24 cellular contexts compared by ENCODE assay signal in genomic region chr16:64132686-64133085, GRCh38.
DNase-seq lines count a peak whose midpoint lies in the region; ATAC-seq, FAIRE-seq and TF ChIP-seq lines count a peak whose summit lies in the region.
"Had no signal": no experiment of that assay in that cellular context is flagged by ENCODE, and none has a peak within 500 bp of the region (broad histone marks: within the 10 kb centered on the region; RNA-seq: fewer than 3 reads in every experiment).

No MANE protein-coding gene starts in this region.

- H3K79me2 ChIP-seq in HepG2 (ENCODE audit: insufficient read depth, low read length): no peaks in the 10 kb centered on the region

- DNase-seq in HepG2 (ENCODE audit: low spot score) (no peak), right lobe of liver (no peak), OCI-M1 (lab: John Stamatoyannopoulos, UW) (peak; percentile 1), mesothelial cell of epicardium (ENCODE audit: low spot score in 2 of 2, unreplicated experiment in 2 of 2) (no peak), GM19238 (ENCODE audit: insufficient read length, low spot score) (no peak)
- no peak for DNase-seq in activated CD4-positive, alpha-beta memory T cell treated with anti-CD3 and anti-CD28 coated beads, Interleukin-2, amount 10 ng/mL, durations not matched to agents 7 days and 5 days
- DNase-seq in CD4-positive, alpha-beta memory T cell: no peak
- DNase-seq: activated CD4-positive, CD25-positive, alpha-beta regulatory T cell treated with anti-CD3 and anti-CD28 coated beads, Interleukin-2, amount 50 U/mL, for 72 hours; activated T-cell treated with anti-CD3 and anti-CD28 coated beads, Interleukin-2, amount 50 U/mL, for 1 hour; adrenal gland; CD4-positive, alpha-beta T cell; DMS 273 treated with DMSO at 0.1 percent for 48 hours; mesenchymal stem cell; natural killer cell; NCI-H1048; NCI-H1930; NCI-H226; stimulated activated CD4-positive, alpha-beta T cell treated with anti-CD3 and anti-CD28 coated beads, Interleukin-2, amount 100 ng/mL, for 48 hours; stimulated activated naive B cell treated with anti-CD40 and anti-IgM and Interleukin-4, amounts not matched to agents 10 μg/mL and 1 μg/mL and 100 μg/mL, for 72 hours had no signal

- no peak overlapping the region for H3K4me3 ChIP-seq in HepG2 (replicated peaks in 1 of 3; ENCODE audit: insufficient read depth in 1 of 3, low read depth in 2 of 3, low read length in 3 of 3)
- H3K4me3 ChIP-seq in right lobe of liver: no peak overlapping the region
- H3K4me3 ChIP-seq in CD4-positive, alpha-beta memory T cell (ENCODE audit: low read length in 2 of 2): no peak overlapping the region
- H3K4me3 ChIP-seq: adrenal gland, skin epidermis, thoracic aorta had no signal

- BruUV-seq in HepG2 (replicated peaks; lab: Mats Ljungman, UMichigan): no TSS peak

- no peak overlapping the region for H2AFZ ChIP-seq in HepG2 (ENCODE audit: low read length)

- no peak for FAIRE-seq in HepG2 (lab: Jason Lieb, UNC)

- H3K4me2 ChIP-seq in HepG2 (ENCODE audit: low read depth, low read length): no peak overlapping the region
- H3K4me2 ChIP-seq: KMS-11 had no signal

- H3K4me1 ChIP-seq in HepG2 (ENCODE audit: insufficient read depth, low read length) (peaks cover 8% of the 10 kb centered on the region; the same call in 1 of the 2 replicates), right lobe of liver (no peaks in the 10 kb centered on the region)
- no peaks in the 10 kb centered on the region for H3K4me1 ChIP-seq in CD4-positive, alpha-beta memory T cell (ENCODE audit: insufficient read depth, low read length)
- H3K4me1 ChIP-seq: adrenal gland had no signal

- H3K9me3 ChIP-seq in HepG2 (ENCODE audit: low read length) (no peaks in the 10 kb centered on the region), right lobe of liver (no peaks in the 10 kb centered on the region)
- H3K9me3 ChIP-seq in CD4-positive, alpha-beta memory T cell (ENCODE audit: control insufficient read depth in 1 of 2, low read length in 2 of 2): peaks cover 0 to 6% of the 10 kb centered on the region in 2 donors
- H3K9me3 ChIP-seq: adrenal gland, thoracic aorta had no signal

- ATAC-seq in HepG2 (peak; percentile 31; the same call in 1 of the 3 replicates), right lobe of liver (no peak), HG02763 (IDR thresholded peaks at IDR 0.05; ENCODE audit: unreplicated experiment) (no peak)
- ATAC-seq: natural killer cell; stimulated activated naive B cell treated with anti-CD40 and anti-IgM and Interleukin-4, amounts not matched to agents 10 μg/mL and 1 μg/mL and 100 μg/mL, for 72 hours had no signal

- no peak for TF ChIP-seq POLR2A in HepG2 (IDR thresholded peaks at IDR 0.05; ENCODE audit: insufficient read depth in 1 of 2, low read depth in 2 of 2, low read length in 2 of 2)
- TF ChIP-seq POLR2A in right lobe of liver (IDR thresholded peaks at IDR 0.05): no peak

- TF ChIP-seq EP300 in HepG2 (IDR thresholded peaks at IDR 0.05; ENCODE audit: low read depth in 2 of 2, low read length in 2 of 2): no peak
- no peak for TF ChIP-seq EP300 in HepG2 (CRISPR knock-in tag; IDR thresholded peaks at IDR 0.05; ENCODE audit: borderline replicate concordance)

- H3K36me3 ChIP-seq in HepG2 (replicated peaks in 1 of 2; ENCODE audit: control insufficient read depth in 1 of 2, insufficient read depth in 2 of 2, low read length in 2 of 2) (no peaks in the 10 kb centered on the region), right lobe of liver (no peaks in the 10 kb centered on the region)
- no peaks in the 10 kb centered on the region for H3K36me3 ChIP-seq in CD4-positive, alpha-beta memory T cell (ENCODE audit: insufficient read depth, low read length)
- H3K36me3 ChIP-seq: adrenal gland, thoracic aorta had no signal

- no peaks in the 10 kb centered on the region for H4K20me1 ChIP-seq in HepG2 (ENCODE audit: insufficient read depth, low read length)

- CTCF ChIA-PET in HepG2 (lab: Yijun Ruan, JAX; ENCODE audit: low intra/inter-chr PET ratio, low total read pairs): no interaction called here
- CTCF ChIA-PET in activated CD4-positive, alpha-beta memory T cell treated with anti-CD3 and anti-CD28 coated beads, Interleukin-2, amount 10 ng/mL, durations not matched to agents 7 days and 5 days (lab: Charles Lee): no interaction called here
- CTCF ChIA-PET in CD4-positive, alpha-beta memory T cell (lab: Charles Lee; ENCODE audit: partially characterized antibody): no interaction called here

- intact Hi-C loops in HepG2 (cut with micrococcal nuclease; ENCODE audit: unreplicated experiment): no loop called here
- intact Hi-C loops in right lobe of liver (cut with DNase I): no loop called here
- intact Hi-C loops in CD4-positive, alpha-beta memory T cell (cut with micrococcal nuclease): no loop called here

- H3K4me3 Mint-ChIP-seq in mesothelial cell of epicardium: peak overlapping the region; percentile 11
- H3K4me3 Mint-ChIP-seq in activated CD4-positive, alpha-beta memory T cell treated with anti-CD3 and anti-CD28 coated beads, Interleukin-2, amount 10 ng/mL, durations not matched to agents 7 days and 5 days: no peak overlapping the region
- no peak overlapping the region for H3K4me3 Mint-ChIP-seq in CD4-positive, alpha-beta memory T cell
- H3K4me3 Mint-ChIP-seq: CD4-positive, alpha-beta T cell; natural killer cell; stimulated activated naive B cell treated with anti-CD40 and anti-IgM and Interleukin-4, amounts not matched to agents 10 μg/mL and 1 μg/mL and 100 μg/mL, for 72 hours had no signal

- peak overlapping the region; percentile 15 for H3K27ac Mint-ChIP-seq in mesothelial cell of epicardium
- no peak overlapping the region for H3K27ac Mint-ChIP-seq in activated CD4-positive, alpha-beta memory T cell treated with anti-CD3 and anti-CD28 coated beads, Interleukin-2, amount 10 ng/mL, durations not matched to agents 7 days and 5 days
- no peak overlapping the region for H3K27ac Mint-ChIP-seq in CD4-positive, alpha-beta memory T cell
- H3K27ac Mint-ChIP-seq: CD4-positive, alpha-beta T cell; natural killer cell; progenitor cell of endocrine pancreas; stimulated activated naive B cell treated with anti-CD40 and anti-IgM and Interleukin-4, amounts not matched to agents 10 μg/mL and 1 μg/mL and 100 μg/mL, for 72 hours had no signal

- TF ChIP-seq CTCF in HepG2 (CRISPR knock-in tag; IDR thresholded peaks at IDR 0.05) (no peak), right lobe of liver (IDR thresholded peaks at IDR 0.05) (no peak), mesothelial cell of epicardium (IDR thresholded peaks at IDR 0.05; ENCODE audit: unreplicated experiment) (no peak)

- no peaks in the 10 kb centered on the region for H3K36me3 Mint-ChIP-seq in mesothelial cell of epicardium
- no peaks in the 10 kb centered on the region for H3K36me3 Mint-ChIP-seq in activated CD4-positive, alpha-beta memory T cell treated with anti-CD3 and anti-CD28 coated beads, Interleukin-2, amount 10 ng/mL, durations not matched to agents 7 days and 5 days (ENCODE audit: low read depth)
- no peaks in the 10 kb centered on the region for H3K36me3 Mint-ChIP-seq in CD4-positive, alpha-beta memory T cell
- H3K36me3 Mint-ChIP-seq: natural killer cell; stimulated activated naive B cell treated with anti-CD40 and anti-IgM and Interleukin-4, amounts not matched to agents 10 μg/mL and 1 μg/mL and 100 μg/mL, for 72 hours had no signal

- H3K4me1 Mint-ChIP-seq in mesothelial cell of epicardium: peaks cover 15% of the 10 kb centered on the region
- no peaks in the 10 kb centered on the region for H3K4me1 Mint-ChIP-seq in activated CD4-positive, alpha-beta memory T cell treated with anti-CD3 and anti-CD28 coated beads, Interleukin-2, amount 10 ng/mL, durations not matched to agents 7 days and 5 days
- no peaks in the 10 kb centered on the region for H3K4me1 Mint-ChIP-seq in CD4-positive, alpha-beta memory T cell
- H3K4me1 Mint-ChIP-seq: natural killer cell; stimulated activated naive B cell treated with anti-CD40 and anti-IgM and Interleukin-4, amounts not matched to agents 10 μg/mL and 1 μg/mL and 100 μg/mL, for 72 hours had no signal

- no peak overlapping the region for H3K9ac ChIP-seq in HepG2 (ENCODE audit: insufficient read depth, low read depth, low read length)
- H3K9ac ChIP-seq: KMS-11 had no signal

- in situ Hi-C loops in HepG2 (cut with HindIII; ENCODE audit: extremely low pct_ligation_motif_present, low pct_unique_long_range_greater_than_20kb): no loop called here

- H3K27ac ChIP-seq in HepG2 (ENCODE audit: extremely low read length, insufficient read depth, low read length) (no peak overlapping the region), right lobe of liver (no peak overlapping the region)
- H3K27ac ChIP-seq in CD4-positive, alpha-beta memory T cell (ENCODE audit: low read depth, low read length): no peak overlapping the region
- H3K27ac ChIP-seq: adrenal gland, KMS-11, skin epidermis, thoracic aorta had no signal

- H3K27me3 Mint-ChIP-seq in mesothelial cell of epicardium (ENCODE audit: low read depth): peaks cover 2% of the 10 kb centered on the region
- H3K27me3 Mint-ChIP-seq in activated CD4-positive, alpha-beta memory T cell treated with anti-CD3 and anti-CD28 coated beads, Interleukin-2, amount 10 ng/mL, durations not matched to agents 7 days and 5 days: no peaks in the 10 kb centered on the region
- no peaks in the 10 kb centered on the region for H3K27me3 Mint-ChIP-seq in CD4-positive, alpha-beta memory T cell
- H3K27me3 Mint-ChIP-seq: CD4-positive, alpha-beta T cell; progenitor cell of endocrine pancreas; stimulated activated naive B cell treated with anti-CD40 and anti-IgM and Interleukin-4, amounts not matched to agents 10 μg/mL and 1 μg/mL and 100 μg/mL, for 72 hours had no signal

- POLR2A ChIA-PET in HepG2 (lab: Yijun Ruan, JAX): no interaction called here
- POLR2A ChIA-PET in activated CD4-positive, alpha-beta memory T cell treated with anti-CD3 and anti-CD28 coated beads, Interleukin-2, amount 10 ng/mL, durations not matched to agents 7 days and 5 days (lab: Charles Lee): no interaction called here
- POLR2A ChIA-PET in CD4-positive, alpha-beta memory T cell (lab: Charles Lee; ENCODE audit: partially characterized antibody): no interaction called here

- no peak for TF ChIP-seq RAD21 in HepG2 (CRISPR knock-in tag; IDR thresholded peaks at IDR 0.05)

- H3K27me3 ChIP-seq in HepG2 (ENCODE audit: control insufficient read depth in 1 of 2, insufficient read depth in 2 of 2, low read length in 2 of 2) (no peaks in the 10 kb centered on the region), right lobe of liver (no peaks in the 10 kb centered on the region)
- no peaks in the 10 kb centered on the region for H3K27me3 ChIP-seq in CD4-positive, alpha-beta memory T cell (ENCODE audit: insufficient read depth, low read length)
- H3K27me3 ChIP-seq: adrenal gland had no signal

- peaks cover 4% of the 10 kb centered on the region for H3K9me3 Mint-ChIP-seq in mesothelial cell of epicardium
- H3K9me3 Mint-ChIP-seq in activated CD4-positive, alpha-beta memory T cell treated with anti-CD3 and anti-CD28 coated beads, Interleukin-2, amount 10 ng/mL, durations not matched to agents 7 days and 5 days: peaks cover 6% of the 10 kb centered on the region
- peaks cover 0 to 35% (median 22%) of the 10 kb centered on the region in 8 donors for H3K9me3 Mint-ChIP-seq in CD4-positive, alpha-beta memory T cell

TF ChIP-seq in HepG2, 621 proteins besides CTCF, POLR2A, EP300 and RAD21 (continues in another document):
- no peak for TF ChIP-seq NFE2 (CRISPR knock-in tag; IDR thresholded peaks at IDR 0.05)
- no peak for TF ChIP-seq ZNF746 (CRISPR knock-in tag; IDR thresholded peaks at IDR 0.05)
